In the genomic region with DNA sequence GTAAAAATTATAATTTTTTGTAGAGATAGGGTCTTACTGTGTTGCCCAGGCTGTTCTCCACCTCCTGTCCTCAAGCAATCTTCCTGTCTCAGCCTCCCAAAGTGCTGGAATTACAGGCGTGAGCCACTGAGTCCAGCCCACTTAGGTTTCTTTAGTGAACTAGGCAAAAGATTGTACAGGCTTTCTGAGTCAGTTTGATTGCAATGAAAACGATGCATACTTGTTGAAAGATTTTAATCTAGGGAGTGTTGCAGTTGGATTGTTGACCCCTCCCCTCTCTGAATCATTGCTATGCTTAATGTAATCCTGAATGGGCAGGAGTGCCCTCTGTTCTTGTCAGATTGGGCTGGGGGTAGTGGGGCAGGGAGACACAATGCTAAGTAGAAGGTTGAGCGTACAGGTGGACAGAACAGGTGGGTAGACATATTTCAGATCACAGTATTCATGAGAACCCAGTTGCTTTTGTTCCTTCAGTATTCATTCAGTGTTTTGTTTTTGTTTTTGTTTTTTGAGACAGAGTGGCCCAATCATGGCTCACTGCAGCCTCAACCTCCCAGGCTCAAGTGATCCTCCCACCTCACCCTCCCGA, we compare ENCODE assay signal across 14 cellular contexts.
DNase-seq lines count a peak whose midpoint lies in the region; ATAC-seq, FAIRE-seq and TF ChIP-seq lines count a peak whose summit lies in the region.
"Had no signal": no experiment of that assay in that cellular context is flagged by ENCODE, and none has a peak within 500 bp of the region (broad histone marks: within the 10 kb centered on the region; RNA-seq: fewer than 3 reads in every experiment).

No MANE protein-coding gene starts in this region.

- peak; percentile 9 for FAIRE-seq in astrocyte (lab: Jason Lieb, UNC)

- H3K27me3 Mint-ChIP-seq in HFFc6 (ENCODE audit: insufficient read depth) (no peaks in the 10 kb centered on the region; the same call in 1 of the 2 replicates), astrocyte (ENCODE audit: low read depth, unreplicated experiment) (no peaks in the 10 kb centered on the region)
- no peaks in the 10 kb centered on the region for H3K27me3 Mint-ChIP-seq in stimulated activated naive CD8-positive, alpha-beta T cell treated with anti-CD3 and anti-CD28 coated beads, Interleukin-15, amount 100 ng/mL, for 72 hours
- no peaks in the 10 kb centered on the region for H3K27me3 Mint-ChIP-seq in activated T-helper 17 cell treated with anti-CD3 and anti-CD28 coated beads, Interleukin-2, amount 50 U/mL, for 72 hours
- H3K27me3 Mint-ChIP-seq: stimulated activated memory B cell treated with anti-CD40 and anti-IgM and Interleukin-4, amounts not matched to agents 10 μg/mL and 1 μg/mL and 100 μg/mL, for 72 hours had no signal

- no peaks in the 10 kb centered on the region for H3K9me3 ChIP-seq in astrocyte (ENCODE audit: insufficient read depth, low read depth, low read length)
- no peaks in the 10 kb centered on the region for H3K9me3 ChIP-seq in suprapubic skin
- no peaks in the 10 kb centered on the region for H3K9me3 ChIP-seq in WERI-Rb-1 (ENCODE audit: severe bottlenecking)
- H3K9me3 ChIP-seq: left ventricle myocardium inferior had no signal

- WGBS in suprapubic skin: 69% methylated on average over 4 of the region's 4 CpGs

- peak; percentile 91 for DNase-seq in HFFc6
- peak; percentile 87 for DNase-seq in astrocyte (ENCODE audit: low read depth)
- DNase-seq in hepatic stellate cell (ENCODE audit: low spot score): peak; percentile 41
- no peak for DNase-seq in suprapubic skin (ENCODE audit: low spot score in 2 of 2)
- DNase-seq in WERI-Rb-1: no peak
- no peak for DNase-seq in stimulated activated naive CD8-positive, alpha-beta T cell treated with anti-CD3 and anti-CD28 coated beads, Interleukin-15, amount 100 ng/mL, for 72 hours
- no peak for DNase-seq in NCI-H2171 (lab: John Stamatoyannopoulos, UW)
- DNase-seq: activated T-cell treated with anti-CD3 and anti-CD28 coated beads, Interleukin-2, amount 50 U/mL, for 1 hour; COR-L47; left ventricle myocardium inferior; NCI-H2227 treated with DMSO at 0.1 percent for 48 hours had no signal

- no peak overlapping the region for H3K4me2 ChIP-seq in astrocyte (ENCODE audit: low read length)

- H3K4me3 ChIP-seq in astrocyte (ENCODE audit: insufficient read depth, low read depth, low read length) (no peak overlapping the region), suprapubic skin (no peak overlapping the region), WERI-Rb-1 (ENCODE audit: low read depth, low read length) (no peak overlapping the region)
- H3K4me3 ChIP-seq: left ventricle myocardium inferior had no signal

- peak overlapping the region; percentile 82 for H3K27ac Mint-ChIP-seq in HFFc6
- no peak overlapping the region for H3K27ac Mint-ChIP-seq in astrocyte (ENCODE audit: unreplicated experiment)
- H3K27ac Mint-ChIP-seq in stimulated activated naive CD8-positive, alpha-beta T cell treated with anti-CD3 and anti-CD28 coated beads, Interleukin-15, amount 100 ng/mL, for 72 hours: no peak overlapping the region
- H3K27ac Mint-ChIP-seq in activated T-helper 17 cell treated with anti-CD3 and anti-CD28 coated beads, Interleukin-2, amount 50 U/mL, for 72 hours: no peak overlapping the region
- H3K27ac Mint-ChIP-seq: stimulated activated memory B cell treated with anti-CD40 and anti-IgM and Interleukin-4, amounts not matched to agents 10 μg/mL and 1 μg/mL and 100 μg/mL, for 72 hours had no signal

- H3K4me3 Mint-ChIP-seq in HFFc6 (peak overlapping the region; percentile 70), astrocyte (ENCODE audit: unreplicated experiment) (no peak overlapping the region)
- no peak overlapping the region for H3K4me3 Mint-ChIP-seq in stimulated activated naive CD8-positive, alpha-beta T cell treated with anti-CD3 and anti-CD28 coated beads, Interleukin-15, amount 100 ng/mL, for 72 hours
- H3K4me3 Mint-ChIP-seq in activated T-helper 17 cell treated with anti-CD3 and anti-CD28 coated beads, Interleukin-2, amount 50 U/mL, for 72 hours: no peak overlapping the region
- H3K4me3 Mint-ChIP-seq: stimulated activated memory B cell treated with anti-CD40 and anti-IgM and Interleukin-4, amounts not matched to agents 10 μg/mL and 1 μg/mL and 100 μg/mL, for 72 hours had no signal

- no peaks in the 10 kb centered on the region for H3K79me2 ChIP-seq in astrocyte (ENCODE audit: insufficient read depth, low read length)

- H3K4me1 ChIP-seq in astrocyte (ENCODE audit: insufficient read depth, low read length): peaks cover 26% of the 10 kb centered on the region
- peaks cover 2% of the 10 kb centered on the region for H3K4me1 ChIP-seq in suprapubic skin

- no peak for TF ChIP-seq POLR2A in suprapubic skin (IDR thresholded peaks at IDR 0.05)

- TF ChIP-seq EP300 in suprapubic skin (IDR thresholded peaks at IDR 0.05): no peak

- H3K27me3 ChIP-seq in astrocyte (ENCODE audit: insufficient read depth, low read length) (no peaks in the 10 kb centered on the region), suprapubic skin (no peaks in the 10 kb centered on the region), WERI-Rb-1 (ENCODE audit: insufficient read depth, low read depth, severe bottlenecking) (no peaks in the 10 kb centered on the region)

- H3K4me1 Mint-ChIP-seq in HFFc6 (ENCODE audit: low read depth): peaks cover 88% of the 10 kb centered on the region
- peaks cover 30% of the 10 kb centered on the region for H3K4me1 Mint-ChIP-seq in astrocyte (ENCODE audit: low read depth, unreplicated experiment)
- H3K4me1 Mint-ChIP-seq in stimulated activated naive CD8-positive, alpha-beta T cell treated with anti-CD3 and anti-CD28 coated beads, Interleukin-15, amount 100 ng/mL, for 72 hours: peaks cover 28% of the 10 kb centered on the region
- H3K4me1 Mint-ChIP-seq in activated T-helper 17 cell treated with anti-CD3 and anti-CD28 coated beads, Interleukin-2, amount 50 U/mL, for 72 hours: peaks cover 3% of the 10 kb centered on the region

- H3K9ac ChIP-seq in astrocyte (ENCODE audit: low read length): no peak overlapping the region

- TF ChIP-seq CTCF in HFFc6 (IDR thresholded peaks at IDR 0.05): no peak
- no peak for TF ChIP-seq CTCF in astrocyte (IDR thresholded peaks at IDR 0.05; ENCODE audit: insufficient read depth, low read depth, low read length)
- no peak for TF ChIP-seq CTCF in suprapubic skin (IDR thresholded peaks at IDR 0.05)
- TF ChIP-seq CTCF in WERI-Rb-1 (IDR thresholded peaks at IDR 0.05; ENCODE audit: low read depth, low read length): no peak

- no peak overlapping the region for H2AFZ ChIP-seq in astrocyte (ENCODE audit: low read depth, low read length)

- H3K36me3 ChIP-seq in astrocyte (ENCODE audit: insufficient read depth, low read length) (no peaks in the 10 kb centered on the region), suprapubic skin (no peaks in the 10 kb centered on the region), WERI-Rb-1 (peaks cover 4% of the 10 kb centered on the region)
- H3K36me3 ChIP-seq: left ventricle myocardium inferior had no signal

- H3K27ac ChIP-seq in astrocyte (ENCODE audit: low read depth, low read length) (no peak overlapping the region), suprapubic skin (peak overlapping the region; percentile 60), WERI-Rb-1 (no peak overlapping the region)
- H3K27ac ChIP-seq: left ventricle myocardium inferior had no signal

- H3K36me3 Mint-ChIP-seq in HFFc6 (ENCODE audit: low read depth): peaks cover 6% of the 10 kb centered on the region
- no peaks in the 10 kb centered on the region for H3K36me3 Mint-ChIP-seq in astrocyte (ENCODE audit: low read depth, unreplicated experiment)
- no peaks in the 10 kb centered on the region for H3K36me3 Mint-ChIP-seq in activated T-helper 17 cell treated with anti-CD3 and anti-CD28 coated beads, Interleukin-2, amount 50 U/mL, for 72 hours (ENCODE audit: low read depth)
- H3K36me3 Mint-ChIP-seq: stimulated activated memory B cell treated with anti-CD40 and anti-IgM and Interleukin-4, amounts not matched to agents 10 μg/mL and 1 μg/mL and 100 μg/mL, for 72 hours had no signal

- no peak for ATAC-seq in stimulated activated naive CD8-positive, alpha-beta T cell treated with anti-CD3 and anti-CD28 coated beads, Interleukin-15, amount 100 ng/mL, for 72 hours
- ATAC-seq in activated T-helper 17 cell treated with anti-CD3 and anti-CD28 coated beads, Interleukin-2, amount 50 U/mL, for 72 hours (replicated peaks): no peak
- ATAC-seq: Right ventricle myocardium inferior; stimulated activated memory B cell treated with anti-CD40 and anti-IgM and Interleukin-4, amounts not matched to agents 10 μg/mL and 1 μg/mL and 100 μg/mL, for 72 hours had no signal

- H3K9me3 Mint-ChIP-seq in HFFc6 (peaks cover 5% of the 10 kb centered on the region; the same call in 1 of the 2 replicates), astrocyte (ENCODE audit: unreplicated experiment) (no peaks in the 10 kb centered on the region)
- H3K9me3 Mint-ChIP-seq in stimulated activated naive CD8-positive, alpha-beta T cell treated with anti-CD3 and anti-CD28 coated beads, Interleukin-15, amount 100 ng/mL, for 72 hours: no peaks in the 10 kb centered on the region
- no peaks in the 10 kb centered on the region for H3K9me3 Mint-ChIP-seq in activated T-helper 17 cell treated with anti-CD3 and anti-CD28 coated beads, Interleukin-2, amount 50 U/mL, for 72 hours
- H3K9me3 Mint-ChIP-seq: stimulated activated memory B cell treated with anti-CD40 and anti-IgM and Interleukin-4, amounts not matched to agents 10 μg/mL and 1 μg/mL and 100 μg/mL, for 72 hours had no signal

- H4K20me1 ChIP-seq in astrocyte (ENCODE audit: insufficient read depth, low read length): no peaks in the 10 kb centered on the region

Comparison
In these comparisons a context has a peak if more than half of its experiments do, and no peak if none do; other contexts are left out.
1. DNase-seq: peak in HFFc6 (single experiment), astrocyte (single experiment) and hepatic stellate cell (single experiment); none in suprapubic skin (0 of 2), WERI-Rb-1 (single experiment), stimulated activated naive CD8-positive, alpha-beta T cell treated with anti-CD3 and anti-CD28 coated beads, Interleukin-15, amount 100 ng/mL, for 72 hours (0 of 2) and NCI-H2171 (single experiment).